In genomic region chr4:129821963-129822362, GRCh38 we compare ENCODE assay signal across 18 cellular contexts.
DNase-seq lines count a peak whose midpoint lies in the region; ATAC-seq and TF ChIP-seq lines count a peak whose summit lies in the region.
"Had no signal": no experiment of that assay in that cellular context is flagged by ENCODE, and none has a peak within 500 bp of the region (broad histone marks: within the 10 kb centered on the region; RNA-seq: fewer than 3 reads in every experiment).

No MANE protein-coding gene starts in this region.

- TF ChIP-seq CTCF in PC-9 (conservative IDR thresholded peaks at IDR 0.05) (no peak), brain microvascular endothelial cell (IDR thresholded peaks at IDR 0.05; ENCODE audit: low read depth, low read length, missing control alignments) (no peak)

- no peaks in the 10 kb centered on the region for H3K36me3 ChIP-seq in PC-9 (ENCODE audit: low read depth)
- no peaks in the 10 kb centered on the region for H3K36me3 ChIP-seq in brain microvascular endothelial cell (replicated peaks)
- H3K36me3 ChIP-seq in skeletal muscle tissue (ENCODE audit: control insufficient read depth in 3 of 3, insufficient read depth in 3 of 3, low read length in 3 of 3): no peaks in the 10 kb centered on the region

- H3K4me2 ChIP-seq in PC-9: peak overlapping the region; percentile 65
- H3K4me2 ChIP-seq: A549 had no signal

- DNase-seq in PC-9 (no peak), brain microvascular endothelial cell (peak; percentile 5), glomerular endothelial cell (ENCODE audit: extremely low read depth, low read depth, low spot score) (peak; percentile 7), HUDEP-2 (lab: John Stamatoyannopoulos, UW; ENCODE audit: unreplicated experiment in 76 of 76) (no peak)
- DNase-seq: CD8-positive, alpha-beta memory T cell; DMS79 treated with DMSO at 0.1 percent for 48 hours; GF-D8; HCEC 1CT; KBM-7; NCI-H446; NCI-H524 treated with DMSO at 0.1 percent for 48 hours; NCI-H774 had no signal

- in situ Hi-C loops in brain microvascular endothelial cell (cut with HindIII; ENCODE audit: low pct_ligation_motif_present, low sequenced_read_pairs): no loop called here

- ATAC-seq in HG02852 (IDR thresholded peaks at IDR 0.05; ENCODE audit: unreplicated experiment) (no peak), HG02840 (IDR thresholded peaks at IDR 0.05; ENCODE audit: low FRiP score, unreplicated experiment) (no peak)
- ATAC-seq: A549, HepG2 had no signal

- H3F3A ChIP-seq in PC-9 (ENCODE audit: insufficient read depth, low read depth): no peaks in the 10 kb centered on the region; the same call in 1 of the 2 replicates

- no peaks in the 10 kb centered on the region for H3K79me2 ChIP-seq in PC-9 (ENCODE audit: low read depth)

- H2AFZ ChIP-seq in PC-9: no peak overlapping the region

- CTCF ChIA-PET in PC-9 (lab: Charles Lee): no interaction called here

- no TSS peak for BruUV-seq in PC-9 (replicated peaks; lab: Mats Ljungman, UMichigan)

- H3K9ac ChIP-seq in skeletal muscle tissue (ENCODE audit: low read depth in 1 of 3, low read length in 3 of 3): no peak overlapping the region

- H3K4me3 ChIP-seq in PC-9 (no peak overlapping the region), brain microvascular endothelial cell (ENCODE audit: low read depth, low read length) (no peak overlapping the region), skeletal muscle tissue (ENCODE audit: low read length in 3 of 3) (no peak overlapping the region)
- H3K4me3 ChIP-seq: A549 had no signal

- POLR2A ChIA-PET in PC-9 (lab: Charles Lee; ENCODE audit: unreplicated experiment): no interaction called here

- peak overlapping the region; percentile 83 for H3K27ac ChIP-seq in PC-9
- H3K27ac ChIP-seq in brain microvascular endothelial cell: peak overlapping the region; percentile 57
- peak overlapping the region; percentile 41 for H3K27ac ChIP-seq in skeletal muscle tissue (ENCODE audit: low read depth, low read length)
- H3K27ac ChIP-seq: A549, HL-60 had no signal

- H3K4me1 ChIP-seq in PC-9 (replicated peaks; ENCODE audit: insufficient read depth): peaks cover 22% of the 10 kb centered on the region
- H3K4me1 ChIP-seq in skeletal muscle tissue (ENCODE audit: control insufficient read depth in 3 of 3, insufficient read depth in 3 of 3, low read length in 3 of 3): peaks cover 3 to 11% (median 7%) of the 10 kb centered on the region in 3 donors
- H3K4me1 ChIP-seq: A549 had no signal

- H3K9me2 ChIP-seq in PC-9 (ENCODE audit: insufficient read depth): no peaks in the 10 kb centered on the region

- no peaks in the 10 kb centered on the region for H4K20me1 ChIP-seq in PC-9 (ENCODE audit: insufficient read depth)

- no peaks in the 10 kb centered on the region for H3K9me3 ChIP-seq in PC-9 (ENCODE audit: insufficient read depth, low read depth)
- no peaks in the 10 kb centered on the region for H3K9me3 ChIP-seq in skeletal muscle tissue (ENCODE audit: control insufficient read depth in 3 of 3, low read length in 3 of 3)
- H3K9me3 ChIP-seq: A549 had no signal

- intact Hi-C loops in PC-9 (cut with micrococcal nuclease; ENCODE audit: unreplicated experiment): no loop called here

- H3K27me3 ChIP-seq in PC-9 (ENCODE audit: insufficient read depth, low read depth) (no peaks in the 10 kb centered on the region), brain microvascular endothelial cell (replicated peaks) (no peaks in the 10 kb centered on the region), skeletal muscle tissue (ENCODE audit: control insufficient read depth in 3 of 3, insufficient read depth in 3 of 3, low read length in 3 of 3) (no peaks in the 10 kb centered on the region)

Comparison
In these comparisons a context has a peak if more than half of its experiments do, and no peak if none do; other contexts are left out.
1. DNase-seq: peak in brain microvascular endothelial cell (single experiment) and glomerular endothelial cell (single experiment); none in PC-9 (0 of 2) and HUDEP-2 (0 of 76).
2. Peak in every context shown above with its lines, with median percentiles within 50 percentile points of each other: H3K27ac ChIP-seq.